ENCODE assay signal across 29 cellular contexts in genomic region chr4:61827907-61828328, GRCh38.
"Had no signal": no experiment of that assay in that cellular context is flagged by ENCODE, and none has a peak within 500 bp of the region (broad histone marks: within the 10 kb centered on the region; RNA-seq: fewer than 3 reads in every experiment).

No MANE protein-coding gene starts in this region.

- H3K4me1 Mint-ChIP-seq: immature natural killer cell; naive B cell; natural killer cell; nephron progenitor cell; stimulated activated naive B cell treated with anti-CD40 and anti-IgM and Interleukin-4, amounts not matched to agents 10 μg/mL and 1 μg/mL and 100 μg/mL, for 72 hours had no signal

- FAIRE-seq: islet of Langerhans, kidney, urothelium cell line had no signal

- H3K36me3 Mint-ChIP-seq: immature natural killer cell; mesothelial cell of epicardium; naive B cell; stimulated activated naive B cell treated with anti-CD40 and anti-IgM and Interleukin-4, amounts not matched to agents 10 μg/mL and 1 μg/mL and 100 μg/mL, for 72 hours had no signal

- H3K4me1 ChIP-seq: left ventricle myocardium inferior, right atrium auricular region, stomach, suprapubic skin, tibial artery, upper lobe of right lung had no signal

- H3K27me3 Mint-ChIP-seq: naive B cell; progenitor cell of endocrine pancreas; stimulated activated naive B cell treated with anti-CD40 and anti-IgM and Interleukin-4, amounts not matched to agents 10 μg/mL and 1 μg/mL and 100 μg/mL, for 72 hours had no signal

- H3K9me3 Mint-ChIP-seq: mesothelial cell of epicardium; nephron progenitor cell; stimulated activated naive B cell treated with anti-CD40 and anti-IgM and Interleukin-4, amounts not matched to agents 10 μg/mL and 1 μg/mL and 100 μg/mL, for 72 hours had no signal

- H3K4me3 Mint-ChIP-seq: immature natural killer cell; mesothelial cell of epicardium; naive B cell; natural killer cell; nephron progenitor cell; stimulated activated naive B cell treated with anti-CD40 and anti-IgM and Interleukin-4, amounts not matched to agents 10 μg/mL and 1 μg/mL and 100 μg/mL, for 72 hours had no signal

- H3K27me3 ChIP-seq: ovary, right atrium auricular region, stomach, suprapubic skin, tibial artery, upper lobe of right lung had no signal

- H3K9me3 ChIP-seq: left ventricle myocardium inferior, ovary, right atrium auricular region, stomach, suprapubic skin, thoracic aorta, tibial artery, upper lobe of right lung had no signal

- H3K4me3 ChIP-seq: left ventricle myocardium inferior, lung, ovary, right atrium auricular region, skin epidermis, stomach, suprapubic skin, thoracic aorta, tibial artery, upper lobe of right lung had no signal

- H3K36me3 ChIP-seq: left ventricle myocardium inferior, ovary, right atrium auricular region, stomach, suprapubic skin, thoracic aorta, tibial artery, upper lobe of right lung had no signal

- H3K27ac Mint-ChIP-seq: immature natural killer cell; mesothelial cell of epicardium; naive B cell; natural killer cell; nephron progenitor cell; progenitor cell of endocrine pancreas; stimulated activated naive B cell treated with anti-CD40 and anti-IgM and Interleukin-4, amounts not matched to agents 10 μg/mL and 1 μg/mL and 100 μg/mL, for 72 hours had no signal

- H3K27ac ChIP-seq: left ventricle myocardium inferior, ovary, right atrium auricular region, skin epidermis, stomach, suprapubic skin, thoracic aorta, tibial artery, upper lobe of right lung had no signal

- DNase-seq: hypothalamus; immature natural killer cell; kidney; left colon; left ventricle myocardium inferior; mesendoderm; naive B cell; natural killer cell; nephron progenitor cell; ovary; stimulated activated CD4-positive, alpha-beta T cell treated with anti-CD3 and anti-CD28 coated beads, Interleukin-12 subunit alpha, Interleukin-12 subunit beta, amount 100 ng/mL, for 4 hours; stimulated activated CD4-positive, alpha-beta T cell treated with anti-CD3 and anti-CD28 coated beads, Interleukin-15, amount 100 ng/mL, for 24 hours; stimulated activated CD4-positive, alpha-beta T cell treated with anti-CD3 and anti-CD28 coated beads, Interleukin-2, amount 100 ng/mL, for 24 hours; stimulated activated CD4-positive, alpha-beta T cell treated with anti-CD3 and anti-CD28 coated beads, Interleukin-4, amount 100 ng/mL, for 1 hour; stimulated activated naive B cell treated with anti-CD40 and anti-IgM and Interleukin-4, amounts not matched to agents 10 μg/mL and 1 μg/mL and 100 μg/mL, for 72 hours; stimulated activated naive CD8-positive, alpha-beta T cell treated with anti-CD3 and anti-CD28 coated beads, Interleukin-15, Interleukin-2, amounts not matched to agents 100 U/mL and 50 U/mL, for 24 hours; stomach; tibial artery; trophoblast cell; upper lobe of right lung had no signal
